In genomic region chr16:25109643-25110042, GRCh38 we compare ENCODE assay signal across 9 cellular contexts. TPM values are rescaled to one million over a fixed set of nuclear protein-coding genes. Genes with fewer than 3 reads are reported as not detected.
DNase-seq lines count a peak whose midpoint lies in the region; ATAC-seq, FAIRE-seq and TF ChIP-seq lines count a peak whose summit lies in the region.
"Had no signal": no experiment of that assay in that cellular context is flagged by ENCODE, and none has a peak within 500 bp of the region (broad histone marks: within the 10 kb centered on the region; RNA-seq: fewer than 3 reads in every experiment).

No MANE protein-coding gene starts in this region.

- H3K9ac ChIP-seq in HepG2 (ENCODE audit: insufficient read depth, low read depth, low read length) = no peak overlapping the region

- no peak overlapping the region for H3K27ac ChIP-seq in HepG2 (ENCODE audit: extremely low read length, insufficient read depth, low read length)

- peak; percentile 39 for FAIRE-seq in HepG2 (lab: Jason Lieb, UNC)
- FAIRE-seq: GM18507 had no signal

- peaks cover 2 to 6% of the 10 kb centered on the region in 2 experiments; a peak in 2 of 5 replicates for H3K36me3 ChIP-seq in HepG2 (replicated peaks in 1 of 2; ENCODE audit: control insufficient read depth in 1 of 2, insufficient read depth in 2 of 2, low read length in 2 of 2)

- TF ChIP-seq POLR2A in HepG2 (IDR thresholded peaks at IDR 0.05; ENCODE audit: insufficient read depth in 1 of 2, low read depth in 2 of 2, low read length in 2 of 2) = no peak

- POLR2A ChIA-PET in HepG2 (lab: Yijun Ruan, JAX) = interaction anchor here (1.0 to 1.6 kb wide), 2 partner anchors 19 to 43 kb away, joined by 3 to 5 read pairs; no protein-coding TSS in a partner anchor

- whole genome bisulfite sequencing in HepG2 (ENCODE audit: low lambda C conversion rate) = 16% methylated on average over 4 of the region's 4 CpGs

- H3K9me3 ChIP-seq in HepG2 (ENCODE audit: low read length) = no peaks in the 10 kb centered on the region

- H3K4me3 ChIP-seq in AG10803 (ENCODE audit: low read length) (no peak overlapping the region), HepG2 (replicated peaks in 1 of 3; ENCODE audit: insufficient read depth in 1 of 3, low read depth in 2 of 3, low read length in 3 of 3) (no peak overlapping the region)

- no TSS peak for BruUV-seq in HepG2 (replicated peaks; lab: Mats Ljungman, UMichigan)

- no peak overlapping the region for H2AFZ ChIP-seq in HepG2 (ENCODE audit: low read length)

- peaks cover 61% of the 10 kb centered on the region for H3K4me1 ChIP-seq in HepG2 (ENCODE audit: insufficient read depth, low read length)

- peak; percentile 93 for DNase-seq in AG10803 (ENCODE audit: low read depth)
- peak; percentile 27 for DNase-seq in HuH-7 (ENCODE audit: low spot score)
- peak; percentile 85 for DNase-seq in astrocyte of the hippocampus (ENCODE audit: low read depth, low spot score)
- peak; percentile 74 for DNase-seq in HepG2 (ENCODE audit: low spot score)
- no peak for DNase-seq in central memory CD4-positive, alpha-beta T cell
- no peak for DNase-seq in Kasumi-1 (lab: John Stamatoyannopoulos, UW)

- CTCF ChIA-PET in HepG2 (lab: Yijun Ruan, JAX; ENCODE audit: low intra/inter-chr PET ratio, low total read pairs) = no interaction called here

- TF ChIP-seq CTCF in AG10803 (conservative IDR thresholded peaks at IDR 0.05; ENCODE audit: low read length) = no peak
- no peak for TF ChIP-seq CTCF in HepG2 (CRISPR knock-in tag; IDR thresholded peaks at IDR 0.05)

- intact Hi-C loops in HepG2 (cut with micrococcal nuclease; ENCODE audit: unreplicated experiment) = loop anchor here (5.0 to 10.0 kb wide), 2 partner anchors 42 to 275 kb away; no protein-coding TSS in a partner anchor

- in situ Hi-C loops in HepG2 (cut with HindIII; ENCODE audit: extremely low pct_ligation_motif_present, low pct_unique_long_range_greater_than_20kb) = loop anchor here (5.0 kb wide), 1 partner anchor 47 kb away; no protein-coding TSS in a partner anchor

- ATAC-seq in HepG2 = no peak
- ATAC-seq in GM21390 (IDR thresholded peaks at IDR 0.05; ENCODE audit: unreplicated experiment) = no peak
- ATAC-seq in HG03565 (IDR thresholded peaks at IDR 0.05; ENCODE audit: unreplicated experiment) = no peak

- TF ChIP-seq EP300 in HepG2 (IDR thresholded peaks at IDR 0.05; ENCODE audit: low read depth in 2 of 2, low read length in 2 of 2) = no peak
- no peak for TF ChIP-seq EP300 in HepG2 (CRISPR knock-in tag; IDR thresholded peaks at IDR 0.05; ENCODE audit: borderline replicate concordance)

- peaks cover 26% of the 10 kb centered on the region for H3K79me2 ChIP-seq in HepG2 (ENCODE audit: insufficient read depth, low read length)

- no peaks in the 10 kb centered on the region for H4K20me1 ChIP-seq in HepG2 (ENCODE audit: insufficient read depth, low read length)

- peak overlapping the region; percentile 86 for H3K4me2 ChIP-seq in HepG2 (ENCODE audit: low read depth, low read length)

- TF ChIP-seq RAD21 in HepG2 (CRISPR knock-in tag; IDR thresholded peaks at IDR 0.05) = no peak

- H3K27me3 ChIP-seq in HepG2 (ENCODE audit: control insufficient read depth in 1 of 2, insufficient read depth in 2 of 2, low read length in 2 of 2) = no peaks in the 10 kb centered on the region; a peak in 1 of 5 replicates

TF ChIP-seq in HepG2, 621 proteins besides CTCF, POLR2A, EP300 and RAD21:
- peak; percentile 26; the same call in 1 of the 2 replicates for TF ChIP-seq NR2F6 (IDR thresholded peaks at IDR 0.05)
- no peak; the same call in 1 of the 2 replicates for TF ChIP-seq NR2F6 (CRISPR knock-in tag; IDR thresholded peaks at IDR 0.05)
- no peak for TF ChIP-seq KLF15 (CRISPR knock-in tag; IDR thresholded peaks at IDR 0.05; ENCODE audit: borderline replicate concordance)
- TF ChIP-seq ZNF580 (CRISPR knock-in tag; IDR thresholded peaks at IDR 0.05; ENCODE audit: borderline replicate concordance, low read depth) = no peak
- no peak for TF ChIP-seq ZNF614 (CRISPR knock-in tag; IDR thresholded peaks at IDR 0.05; ENCODE audit: borderline replicate concordance)
- TF ChIP-seq NR2F1 (CRISPR knock-in tag; IDR thresholded peaks at IDR 0.05) = 0 out of 4 replicates have a peak, but pooled peaks of 1 of the 2 experiments have one; percentile 34
- no peak for TF ChIP-seq RXRA (CRISPR knock-in tag; IDR thresholded peaks at IDR 0.05)
- TF ChIP-seq HINFP (CRISPR knock-in tag; IDR thresholded peaks at IDR 0.05; ENCODE audit: low read depth) = no peak
- peak; percentile 62; the same call in 1 of the 2 replicates for TF ChIP-seq CEBPB (IDR thresholded peaks at IDR 0.05; ENCODE audit: borderline replicate concordance, low read depth, low read length)
- 0 out of 2 replicates have a peak, but pooled peaks have one; percentile 9 for TF ChIP-seq THAP11 (CRISPR knock-in tag; IDR thresholded peaks at IDR 0.05)
- TF ChIP-seq SOX6 (IDR thresholded peaks at IDR 0.05) = no peak
- TF ChIP-seq SOX6 (CRISPR knock-in tag; IDR thresholded peaks at IDR 0.05) = no peak
- TF ChIP-seq HHEX (CRISPR knock-in tag; IDR thresholded peaks at IDR 0.05) = no peak
- TF ChIP-seq ZNF772 (CRISPR knock-in tag; IDR thresholded peaks at IDR 0.05) = no peak
- 0 out of 2 replicates have a peak, but pooled peaks have one; percentile 15 for TF ChIP-seq BCL6 (CRISPR knock-in tag; IDR thresholded peaks at IDR 0.05)
- no peak for TF ChIP-seq ZNF616 (CRISPR knock-in tag; IDR thresholded peaks at IDR 0.05; ENCODE audit: low read depth)
- TF ChIP-seq ZNF576 (CRISPR knock-in tag; IDR thresholded peaks at IDR 0.05) = no peak
- TF ChIP-seq ELK4 (CRISPR knock-in tag; IDR thresholded peaks at IDR 0.05; ENCODE audit: borderline replicate concordance) = no peak
- peak; percentile 50 for TF ChIP-seq TEAD3 (CRISPR knock-in tag; optimal IDR thresholded peaks at IDR 0.05; ENCODE audit: borderline replicate concordance)
- TF ChIP-seq FOSL2 (CRISPR knock-in tag; IDR thresholded peaks at IDR 0.05) = peak; percentile 44; the same call in 1 of the 2 replicates
- no peak for TF ChIP-seq ATRX (CRISPR knock-in tag; IDR thresholded peaks at IDR 0.05; ENCODE audit: borderline replicate concordance)
- no peak for TF ChIP-seq TOE1 (CRISPR knock-in tag; IDR thresholded peaks at IDR 0.05)

RNA-seq across cellular contexts. Expression of gene LCMT1, which starts 1.9 kb away (rescaled TPM):
- total RNA-seq in HepG2 (2016; rRNA removed; fragmentation: Illumina TruSeq; extraction: Trizol) = 48.7 and 56.5 TPM in 2 replicates
- total RNA-seq in HepG2 (2016; cell fraction: cytosol; rRNA removed; fragmentation: Illumina TruSeq; extraction: Trizol; ENCODE audit: low read depth) = 67.0 and 75.9 TPM in 2 replicates
- total RNA-seq in HepG2 (2016; cell fraction: insoluble cytoplasmic fraction; rRNA removed; fragmentation: Illumina TruSeq; extraction: Trizol) = 51.5 and 57.1 TPM in 2 replicates
- 81.3 and 87.0 TPM in 2 replicates for total RNA-seq in HepG2 (2016; cell fraction: membrane; rRNA removed; fragmentation: Illumina TruSeq; extraction: Trizol)
- 28.0 and 34.4 TPM in 2 replicates for total RNA-seq in HepG2 (2016; cell fraction: nucleus; rRNA removed; fragmentation: Illumina TruSeq; extraction: Trizol)
- 41.2 and 43.7 TPM in 2 replicates for polyA plus RNA-seq in HepG2 (2011; rRNA removed)
- polyA plus RNA-seq in HepG2 (2011; cell fraction: cytosol; rRNA removed) = 42.6 and 51.2 TPM in 2 replicates
- 23.2 and 26.4 TPM in 2 replicates for polyA plus RNA-seq in HepG2 (2011; cell fraction: nucleus; rRNA removed)
- polyA plus RNA-seq in HepG2 (2012) = 67.7 and 68.8 TPM in 2 replicates
- 61.9 and 62.5 TPM in 2 replicates for polyA plus RNA-seq in HepG2 (2016; cell fraction: cytosol; fragmentation: Illumina TruSeq; extraction: Trizol; ENCODE audit: low read depth)
- polyA plus RNA-seq in HepG2 (2016; cell fraction: insoluble cytoplasmic fraction; fragmentation: Illumina TruSeq; extraction: Trizol; ENCODE audit: low read depth) = 64.0 and 66.9 TPM in 2 replicates
- polyA plus RNA-seq in HepG2 (2016; cell fraction: membrane; fragmentation: Illumina TruSeq; extraction: Trizol; ENCODE audit: low read depth) = 79.0 and 84.0 TPM in 2 replicates
- polyA plus RNA-seq in HepG2 (2016; cell fraction: nucleus; fragmentation: Illumina TruSeq; extraction: Trizol; ENCODE audit: insufficient read depth, low read depth) = 40.6 and 45.1 TPM in 2 replicates
- 27.8 and 49.9 TPM in 2 replicates for polyA minus RNA-seq in HepG2 (2011; rRNA and poly(A)+ RNA removed; ENCODE audit: low replicate concordance)
- polyA minus RNA-seq in HepG2 (2011; cell fraction: cytosol; rRNA and poly(A)+ RNA removed) = 31.9 and 34.4 TPM in 2 replicates
- 43.3 and 57.2 TPM in 2 replicates for polyA minus RNA-seq in HepG2 (2011; cell fraction: nucleus; rRNA and poly(A)+ RNA removed)

Comparison
In these comparisons a context has a peak if more than half of its experiments do, and no peak if none do; other contexts are left out.
1. DNase-seq: peak in AG10803 (single experiment), HuH-7 (single experiment), astrocyte of the hippocampus (single experiment) and HepG2 (single experiment); none in central memory CD4-positive, alpha-beta T cell (single experiment) and Kasumi-1 (0 of 2).